Comparison of ENCODE assay signal across 8 cellular contexts in the genomic region with DNA sequence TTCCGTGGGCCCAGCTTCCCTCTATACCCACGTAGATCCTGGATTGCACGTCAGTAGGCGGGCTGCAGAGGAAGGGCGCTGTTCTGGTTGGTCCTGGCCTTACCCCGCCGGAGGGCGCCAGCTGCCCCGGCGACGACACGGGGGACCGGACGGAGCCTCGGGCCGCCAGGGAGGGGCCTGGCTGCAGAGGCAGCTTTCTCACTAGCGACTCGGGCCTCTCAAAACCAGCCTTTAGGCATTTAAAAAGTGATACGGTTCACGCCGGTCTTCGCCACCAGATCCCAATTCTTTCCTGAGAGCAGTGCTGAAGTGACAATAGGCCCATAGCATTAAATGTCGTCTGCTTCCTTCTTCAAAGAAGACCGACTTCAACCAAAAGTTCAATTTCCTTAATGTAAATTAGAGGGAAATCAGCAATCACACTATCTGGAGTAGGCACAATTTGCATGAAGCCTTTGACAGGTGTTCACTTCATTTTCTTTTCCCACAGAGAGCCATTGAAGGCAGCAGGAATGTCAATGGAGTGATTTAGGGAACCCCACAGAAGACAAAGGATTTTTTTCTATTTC. TPM values are rescaled to one million over a fixed set of nuclear protein-coding genes. Genes with fewer than 3 reads are reported as not detected.
DNase-seq lines count a peak whose midpoint lies in the region; ATAC-seq, FAIRE-seq and TF ChIP-seq lines count a peak whose summit lies in the region.

No MANE protein-coding gene starts in this region.

- no peaks in the 10 kb centered on the region for H3K36me3 ChIP-seq in SK-N-SH (replicated peaks in 1 of 2; ENCODE audit: control insufficient read depth in 1 of 2, insufficient read depth in 2 of 2, low read length in 1 of 2)
- H3K36me3 ChIP-seq in ascending aorta, result no peaks in the 10 kb centered on the region
- no peaks in the 10 kb centered on the region for H3K36me3 ChIP-seq in spleen

- H3K79me2 ChIP-seq in SK-N-SH (ENCODE audit: insufficient read depth), result no peaks in the 10 kb centered on the region

- intact Hi-C loops in ascending aorta (cut with DNase I) (no loop called here), spleen (cut with DNase I; ENCODE audit: low total_unique reads) (no loop called here)

- H3K9me3 ChIP-seq in SK-N-SH (no peaks in the 10 kb centered on the region), ascending aorta (no peaks in the 10 kb centered on the region), iPS-18c (ENCODE audit: control insufficient read depth, insufficient read depth, low read length) (no peaks in the 10 kb centered on the region), spleen (no peaks in the 10 kb centered on the region)

- no peaks in the 10 kb centered on the region for H3K9me2 ChIP-seq in SK-N-SH

- TF ChIP-seq EP300 in SK-N-SH (IDR thresholded peaks at IDR 0.05; ENCODE audit: borderline replicate concordance in 1 of 2, low read depth in 1 of 2, low read length in 1 of 2), result no peak

- TF ChIP-seq RAD21 in SK-N-SH (IDR thresholded peaks at IDR 0.05; ENCODE audit: low read length), result no peak

- no peak overlapping the region for H3K4me3 ChIP-seq in SK-N-SH (ENCODE audit: low read depth in 2 of 2, low read length in 1 of 2)
- peak overlapping the region in 1 of 2 donors; percentile 7 for H3K4me3 ChIP-seq in ascending aorta
- peak overlapping the region; percentile 28; the same call in 1 of the 2 replicates for H3K4me3 ChIP-seq in iPS-18c (ENCODE audit: insufficient read depth, low read depth, low read length)
- peak overlapping the region in 5 of 8 donors; percentile 11 to 54 (median 22) for H3K4me3 ChIP-seq in spleen

- H3K27me3 ChIP-seq in SK-N-SH (ENCODE audit: insufficient read depth) (no peaks in the 10 kb centered on the region), ascending aorta (no peaks in the 10 kb centered on the region), spleen (replicated peaks in 1 of 7) (no peaks in the 10 kb centered on the region)

- no peaks in the 10 kb centered on the region for H3K4me1 ChIP-seq in SK-N-SH (ENCODE audit: control insufficient read depth in 1 of 2, insufficient read depth in 2 of 2, low read depth in 1 of 2, low read length in 1 of 2)
- no peaks in the 10 kb centered on the region for H3K4me1 ChIP-seq in ascending aorta
- peaks cover 0 to 17% (median 11%) of the 10 kb centered on the region in 6 donors for H3K4me1 ChIP-seq in spleen

- H3F3A ChIP-seq in SK-N-SH (replicated peaks; ENCODE audit: insufficient read depth), result no peaks in the 10 kb centered on the region

- H3K27ac ChIP-seq in SK-N-SH (ENCODE audit: low read depth in 2 of 2, low read length in 1 of 2) (no peak overlapping the region), ascending aorta (no peak overlapping the region), spleen (peak overlapping the region; percentile 30 to 80 (median 71))

- DNase-seq in SK-N-SH, result peak; percentile 59
- peak; percentile 19 to 80 for DNase-seq in ascending aorta (ENCODE audit: low spot score in 2 of 2)
- DNase-seq in spleen, result peak; percentile 94
- DNase-seq in H54 (ENCODE audit: insufficient read length, low spot score), result no peak
- DNase-seq in amniotic stem cell (lab: John Stamatoyannopoulos, UW), result no peak

- no peak for FAIRE-seq in H54 (lab: Jason Lieb, UNC)

- H2AFZ ChIP-seq in SK-N-SH (ENCODE audit: low read depth), result no peak overlapping the region

- H4K20me1 ChIP-seq in SK-N-SH (ENCODE audit: insufficient read depth), result no peaks in the 10 kb centered on the region

- no peak for TF ChIP-seq CTCF in SK-N-SH (IDR thresholded peaks at IDR 0.05)
- TF ChIP-seq CTCF in ascending aorta (IDR thresholded peaks at IDR 0.05), result peak in 2 of 3 experiments; percentile 21 to 22
- peak in 10 of 11 experiments; percentile 10 to 61 (median 38) for TF ChIP-seq CTCF in spleen (IDR thresholded peaks at IDR 0.05 in 8 of 11, conservative IDR thresholded peaks at IDR 0.05 in 3 of 11)

- H3K4me2 ChIP-seq in SK-N-SH, result no peak overlapping the region

- WGBS in SK-N-SH (ENCODE audit: low lambda C conversion rate), result 75% methylated on average over 24 of the region's 24 CpGs
- 5 to 13% (median 9%) methylated on average over 20 to 24 of the region's 24 CpGs for WGBS in spleen, 5 donors

- no peak overlapping the region for H3K9ac ChIP-seq in SK-N-SH

- ATAC-seq in GM18873 (IDR thresholded peaks at IDR 0.05; ENCODE audit: low FRiP score, unreplicated experiment) (peak; percentile 64), HG02938 (IDR thresholded peaks at IDR 0.05; ENCODE audit: unreplicated experiment) (peak; percentile 68)

- POLR2A ChIA-PET in SK-N-SH (lab: Yijun Ruan, JAX), result no interaction called here

- CTCF ChIA-PET in SK-N-SH (lab: Yijun Ruan, JAX), result interaction anchor here (0.6 kb wide), 1 partner anchor 18 kb away, joined by 3 read pairs; a partner anchor contains a TSS

- TF ChIP-seq POLR2A in spleen (IDR thresholded peaks at IDR 0.05) (no peak), H54 (IDR thresholded peaks at IDR 0.05; ENCODE audit: low read depth, low read length) (no peak)

TF ChIP-seq in SK-N-SH, 30 proteins besides CTCF, POLR2A, EP300 and RAD21:
- TF ChIP-seq, protein P1, sequence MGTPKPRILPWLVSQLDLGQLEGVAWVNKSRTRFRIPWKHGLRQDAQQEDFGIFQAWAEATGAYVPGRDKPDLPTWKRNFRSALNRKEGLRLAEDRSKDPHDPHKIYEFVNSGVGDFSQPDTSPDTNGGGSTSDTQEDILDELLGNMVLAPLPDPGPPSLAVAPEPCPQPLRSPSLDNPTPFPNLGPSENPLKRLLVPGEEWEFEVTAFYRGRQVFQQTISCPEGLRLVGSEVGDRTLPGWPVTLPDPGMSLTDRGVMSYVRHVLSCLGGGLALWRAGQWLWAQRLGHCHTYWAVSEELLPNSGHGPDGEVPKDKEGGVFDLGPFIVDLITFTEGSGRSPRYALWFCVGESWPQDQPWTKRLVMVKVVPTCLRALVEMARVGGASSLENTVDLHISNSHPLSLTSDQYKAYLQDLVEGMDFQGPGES (IDR thresholded peaks at IDR 0.05; ENCODE audit: low read depth, low read length), result no peak
- TF ChIP-seq, protein P2, sequence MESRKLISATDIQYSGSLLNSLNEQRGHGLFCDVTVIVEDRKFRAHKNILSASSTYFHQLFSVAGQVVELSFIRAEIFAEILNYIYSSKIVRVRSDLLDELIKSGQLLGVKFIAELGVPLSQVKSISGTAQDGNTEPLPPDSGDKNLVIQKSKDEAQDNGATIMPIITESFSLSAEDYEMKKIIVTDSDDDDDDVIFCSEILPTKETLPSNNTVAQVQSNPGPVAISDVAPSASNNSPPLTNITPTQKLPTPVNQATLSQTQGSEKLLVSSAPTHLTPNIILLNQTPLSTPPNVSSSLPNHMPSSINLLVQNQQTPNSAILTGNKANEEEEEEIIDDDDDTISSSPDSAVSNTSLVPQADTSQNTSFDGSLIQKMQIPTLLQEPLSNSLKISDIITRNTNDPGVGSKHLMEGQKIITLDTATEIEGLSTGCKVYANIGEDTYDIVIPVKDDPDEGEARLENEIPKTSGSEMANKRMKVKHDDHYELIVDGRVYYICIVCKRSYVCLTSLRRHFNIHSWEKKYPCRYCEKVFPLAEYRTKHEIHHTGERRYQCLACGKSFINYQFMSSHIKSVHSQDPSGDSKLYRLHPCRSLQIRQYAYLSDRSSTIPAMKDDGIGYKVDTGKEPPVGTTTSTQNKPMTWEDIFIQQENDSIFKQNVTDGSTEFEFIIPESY (IDR thresholded peaks at IDR 0.05; ENCODE audit: borderline replicate concordance, low read depth), result no peak
- TF ChIP-seq MEF2A (IDR thresholded peaks at IDR 0.05; ENCODE audit: borderline replicate concordance, low read depth) (no peak), FOXM1 (IDR thresholded peaks at IDR 0.05; ENCODE audit: low read depth) (no peak), JUND (IDR thresholded peaks at IDR 0.05) (no peak), EZH2phosphoT487 (IDR thresholded peaks at IDR 0.05; ENCODE audit: borderline replicate concordance, low read depth) (no peak), RXRA (IDR thresholded peaks at IDR 0.05; ENCODE audit: borderline replicate concordance, low read depth) (no peak), SMC3 (IDR thresholded peaks at IDR 0.05; ENCODE audit: low read depth, low read length) (no peak)
- TF ChIP-seq, protein P3, sequence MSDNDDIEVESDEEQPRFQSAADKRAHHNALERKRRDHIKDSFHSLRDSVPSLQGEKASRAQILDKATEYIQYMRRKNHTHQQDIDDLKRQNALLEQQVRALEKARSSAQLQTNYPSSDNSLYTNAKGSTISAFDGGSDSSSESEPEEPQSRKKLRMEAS (IDR thresholded peaks at IDR 0.05; ENCODE audit: low read depth), result no peak
TF ChIP-seq in SK-N-SH: peak in this region for 0.

RNA-seq across cellular contexts. Expression of a gene that starts 17.6 kb away (rescaled TPM):
- polyA plus RNA-seq in SK-N-SH (2012; rRNA removed), result 22.8 and 24.5 TPM in 2 replicates
- 37.4 and 56.8 TPM in 2 replicates for polyA plus RNA-seq in SK-N-SH (2012; cell fraction: cytosol; rRNA removed)
- 17.7 and 24.5 TPM in 2 replicates for polyA plus RNA-seq in SK-N-SH (2012; cell fraction: nucleus; rRNA removed)
- 65.9 TPM for total RNA-seq in ascending aorta
- total RNA-seq in spleen, result 100 to 1,000 TPM in 2 of 7 donors, 10 to 100 TPM in 5; 64.3 to 120 (median 94.3) TPM
- 100 to 1,000 TPM; 101 to 132 (median 103) TPM for polyA plus RNA-seq in spleen

Comparison
In these comparisons a context has a peak if more than half of its experiments do, and no peak if none do; other contexts are left out.
1. DNase-seq: peak in SK-N-SH (single experiment), ascending aorta (2 of 2) and spleen (single experiment); none in H54 (single experiment) and amniotic stem cell (single experiment).
2. H3K27ac ChIP-seq: peak in spleen (8 of 8); none in SK-N-SH (0 of 2) and ascending aorta (0 of 2).
3. H3K4me3 ChIP-seq: peak in iPS-18c (single experiment) and spleen (5 of 8); none in SK-N-SH (0 of 2).